Comparison of ENCODE assay signal across 1 cellular context in the genomic region with DNA sequence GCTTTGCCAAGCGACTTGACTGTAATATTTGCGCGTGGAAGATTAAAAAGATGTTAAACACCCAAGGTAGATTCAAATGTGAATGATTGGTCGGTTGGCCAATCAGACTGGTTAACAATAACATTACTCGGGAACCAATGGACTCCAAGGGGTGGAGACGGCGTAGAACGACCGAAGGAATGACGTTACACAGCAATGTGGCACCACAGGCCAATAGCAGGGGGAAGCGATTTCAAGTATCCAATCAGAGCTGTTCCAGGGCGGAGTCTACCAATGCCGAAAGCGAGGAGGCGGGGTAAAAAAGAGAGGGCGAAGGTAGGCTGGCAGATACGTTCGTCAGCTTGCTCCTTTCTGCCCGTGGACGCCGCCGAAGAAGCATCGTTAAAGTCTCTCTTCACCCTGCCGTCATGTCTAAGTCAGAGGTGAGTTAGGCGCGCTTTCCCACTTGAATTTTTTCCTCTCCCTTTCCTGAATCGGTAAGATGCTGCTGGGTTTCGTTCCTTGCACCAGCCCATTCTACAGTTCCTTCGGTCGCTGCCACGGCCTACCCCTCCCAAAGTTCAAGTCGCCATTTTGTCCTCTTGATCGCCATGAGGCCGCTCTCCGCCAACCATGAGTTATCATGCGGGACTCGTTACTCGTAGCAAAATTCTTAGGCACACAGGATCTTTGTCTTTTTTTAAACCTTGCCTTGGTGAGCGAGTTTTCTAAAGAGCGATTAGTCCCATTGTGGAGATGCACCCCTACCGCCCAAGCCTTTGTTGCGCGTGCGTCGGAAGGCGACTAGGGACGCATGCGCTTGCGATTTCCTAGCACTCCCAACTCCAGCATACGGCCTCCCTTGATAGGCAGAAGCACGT.
A peak's percentile ranks its signal among the peaks of the same experiment; 100 is the strongest.
TF ChIP-seq lines count a peak whose summit lies in the region.

A gene (plus strand): TSS at position 326 of the 860 bp plus-strand sequence. CDS start 82 bp downstream, at position 408.

TF ChIP-seq in WTC11, 78 proteins besides CTCF, POLR2A, EP300 and RAD21 (continued from another document and continues in another):
- TF ChIP-seq, protein P1, sequence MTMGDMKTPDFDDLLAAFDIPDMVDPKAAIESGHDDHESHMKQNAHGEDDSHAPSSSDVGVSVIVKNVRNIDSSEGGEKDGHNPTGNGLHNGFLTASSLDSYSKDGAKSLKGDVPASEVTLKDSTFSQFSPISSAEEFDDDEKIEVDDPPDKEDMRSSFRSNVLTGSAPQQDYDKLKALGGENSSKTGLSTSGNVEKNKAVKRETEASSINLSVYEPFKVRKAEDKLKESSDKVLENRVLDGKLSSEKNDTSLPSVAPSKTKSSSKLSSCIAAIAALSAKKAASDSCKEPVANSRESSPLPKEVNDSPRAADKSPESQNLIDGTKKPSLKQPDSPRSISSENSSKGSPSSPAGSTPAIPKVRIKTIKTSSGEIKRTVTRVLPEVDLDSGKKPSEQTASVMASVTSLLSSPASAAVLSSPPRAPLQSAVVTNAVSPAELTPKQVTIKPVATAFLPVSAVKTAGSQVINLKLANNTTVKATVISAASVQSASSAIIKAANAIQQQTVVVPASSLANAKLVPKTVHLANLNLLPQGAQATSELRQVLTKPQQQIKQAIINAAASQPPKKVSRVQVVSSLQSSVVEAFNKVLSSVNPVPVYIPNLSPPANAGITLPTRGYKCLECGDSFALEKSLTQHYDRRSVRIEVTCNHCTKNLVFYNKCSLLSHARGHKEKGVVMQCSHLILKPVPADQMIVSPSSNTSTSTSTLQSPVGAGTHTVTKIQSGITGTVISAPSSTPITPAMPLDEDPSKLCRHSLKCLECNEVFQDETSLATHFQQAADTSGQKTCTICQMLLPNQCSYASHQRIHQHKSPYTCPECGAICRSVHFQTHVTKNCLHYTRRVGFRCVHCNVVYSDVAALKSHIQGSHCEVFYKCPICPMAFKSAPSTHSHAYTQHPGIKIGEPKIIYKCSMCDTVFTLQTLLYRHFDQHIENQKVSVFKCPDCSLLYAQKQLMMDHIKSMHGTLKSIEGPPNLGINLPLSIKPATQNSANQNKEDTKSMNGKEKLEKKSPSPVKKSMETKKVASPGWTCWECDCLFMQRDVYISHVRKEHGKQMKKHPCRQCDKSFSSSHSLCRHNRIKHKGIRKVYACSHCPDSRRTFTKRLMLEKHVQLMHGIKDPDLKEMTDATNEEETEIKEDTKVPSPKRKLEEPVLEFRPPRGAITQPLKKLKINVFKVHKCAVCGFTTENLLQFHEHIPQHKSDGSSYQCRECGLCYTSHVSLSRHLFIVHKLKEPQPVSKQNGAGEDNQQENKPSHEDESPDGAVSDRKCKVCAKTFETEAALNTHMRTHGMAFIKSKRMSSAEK (CRISPR knock-in tag; IDR thresholded peaks at IDR 0.05; ENCODE audit: borderline replicate concordance): 0 out of 2 replicates have a peak, but pooled peaks have one; percentile 36
- TF ChIP-seq KAT7 (CRISPR knock-in tag; IDR thresholded peaks at IDR 0.05; ENCODE audit: borderline replicate concordance): peak; percentile 81; the same call in 1 of the 2 replicates
- TF ChIP-seq, protein P2, sequence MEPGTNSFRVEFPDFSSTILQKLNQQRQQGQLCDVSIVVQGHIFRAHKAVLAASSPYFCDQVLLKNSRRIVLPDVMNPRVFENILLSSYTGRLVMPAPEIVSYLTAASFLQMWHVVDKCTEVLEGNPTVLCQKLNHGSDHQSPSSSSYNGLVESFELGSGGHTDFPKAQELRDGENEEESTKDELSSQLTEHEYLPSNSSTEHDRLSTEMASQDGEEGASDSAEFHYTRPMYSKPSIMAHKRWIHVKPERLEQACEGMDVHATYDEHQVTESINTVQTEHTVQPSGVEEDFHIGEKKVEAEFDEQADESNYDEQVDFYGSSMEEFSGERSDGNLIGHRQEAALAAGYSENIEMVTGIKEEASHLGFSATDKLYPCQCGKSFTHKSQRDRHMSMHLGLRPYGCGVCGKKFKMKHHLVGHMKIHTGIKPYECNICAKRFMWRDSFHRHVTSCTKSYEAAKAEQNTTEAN (CRISPR knock-in tag; IDR thresholded peaks at IDR 0.05): 0 out of 2 replicates have a peak, but pooled peaks have one; percentile 59
- TF ChIP-seq, protein P3, sequence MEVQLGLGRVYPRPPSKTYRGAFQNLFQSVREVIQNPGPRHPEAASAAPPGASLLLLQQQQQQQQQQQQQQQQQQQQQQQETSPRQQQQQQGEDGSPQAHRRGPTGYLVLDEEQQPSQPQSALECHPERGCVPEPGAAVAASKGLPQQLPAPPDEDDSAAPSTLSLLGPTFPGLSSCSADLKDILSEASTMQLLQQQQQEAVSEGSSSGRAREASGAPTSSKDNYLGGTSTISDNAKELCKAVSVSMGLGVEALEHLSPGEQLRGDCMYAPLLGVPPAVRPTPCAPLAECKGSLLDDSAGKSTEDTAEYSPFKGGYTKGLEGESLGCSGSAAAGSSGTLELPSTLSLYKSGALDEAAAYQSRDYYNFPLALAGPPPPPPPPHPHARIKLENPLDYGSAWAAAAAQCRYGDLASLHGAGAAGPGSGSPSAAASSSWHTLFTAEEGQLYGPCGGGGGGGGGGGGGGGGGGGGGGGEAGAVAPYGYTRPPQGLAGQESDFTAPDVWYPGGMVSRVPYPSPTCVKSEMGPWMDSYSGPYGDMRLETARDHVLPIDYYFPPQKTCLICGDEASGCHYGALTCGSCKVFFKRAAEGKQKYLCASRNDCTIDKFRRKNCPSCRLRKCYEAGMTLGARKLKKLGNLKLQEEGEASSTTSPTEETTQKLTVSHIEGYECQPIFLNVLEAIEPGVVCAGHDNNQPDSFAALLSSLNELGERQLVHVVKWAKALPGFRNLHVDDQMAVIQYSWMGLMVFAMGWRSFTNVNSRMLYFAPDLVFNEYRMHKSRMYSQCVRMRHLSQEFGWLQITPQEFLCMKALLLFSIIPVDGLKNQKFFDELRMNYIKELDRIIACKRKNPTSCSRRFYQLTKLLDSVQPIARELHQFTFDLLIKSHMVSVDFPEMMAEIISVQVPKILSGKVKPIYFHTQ (CRISPR knock-in tag; IDR thresholded peaks at IDR 0.05): no peak; the same call in 1 of the 2 replicates
- TF ChIP-seq FOXK1 (CRISPR knock-in tag; IDR thresholded peaks at IDR 0.05): peak; percentile 11; the same call in 1 of the 2 replicates
- TF ChIP-seq, protein P4, sequence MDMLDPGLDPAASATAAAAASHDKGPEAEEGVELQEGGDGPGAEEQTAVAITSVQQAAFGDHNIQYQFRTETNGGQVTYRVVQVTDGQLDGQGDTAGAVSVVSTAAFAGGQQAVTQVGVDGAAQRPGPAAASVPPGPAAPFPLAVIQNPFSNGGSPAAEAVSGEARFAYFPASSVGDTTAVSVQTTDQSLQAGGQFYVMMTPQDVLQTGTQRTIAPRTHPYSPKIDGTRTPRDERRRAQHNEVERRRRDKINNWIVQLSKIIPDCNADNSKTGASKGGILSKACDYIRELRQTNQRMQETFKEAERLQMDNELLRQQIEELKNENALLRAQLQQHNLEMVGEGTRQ (CRISPR knock-in tag; IDR thresholded peaks at IDR 0.05): 0 out of 2 replicates have a peak, but pooled peaks have one; percentile 37
- TF ChIP-seq, protein P5, sequence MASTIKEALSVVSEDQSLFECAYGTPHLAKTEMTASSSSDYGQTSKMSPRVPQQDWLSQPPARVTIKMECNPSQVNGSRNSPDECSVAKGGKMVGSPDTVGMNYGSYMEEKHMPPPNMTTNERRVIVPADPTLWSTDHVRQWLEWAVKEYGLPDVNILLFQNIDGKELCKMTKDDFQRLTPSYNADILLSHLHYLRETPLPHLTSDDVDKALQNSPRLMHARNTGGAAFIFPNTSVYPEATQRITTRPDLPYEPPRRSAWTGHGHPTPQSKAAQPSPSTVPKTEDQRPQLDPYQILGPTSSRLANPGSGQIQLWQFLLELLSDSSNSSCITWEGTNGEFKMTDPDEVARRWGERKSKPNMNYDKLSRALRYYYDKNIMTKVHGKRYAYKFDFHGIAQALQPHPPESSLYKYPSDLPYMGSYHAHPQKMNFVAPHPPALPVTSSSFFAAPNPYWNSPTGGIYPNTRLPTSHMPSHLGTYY (CRISPR knock-in tag; IDR thresholded peaks at IDR 0.05): peak; percentile 89
- peak; percentile 53; the same call in 1 of the 2 replicates for TF ChIP-seq TEAD4 (CRISPR knock-in tag; IDR thresholded peaks at IDR 0.05)
- TF ChIP-seq PRRX2 (CRISPR knock-in tag; IDR thresholded peaks at IDR 0.05): peak; percentile 82; the same call in 1 of the 2 replicates
- peak; percentile 62; the same call in 1 of the 2 replicates for TF ChIP-seq GABPB1 (CRISPR knock-in tag; IDR thresholded peaks at IDR 0.05)
- 0 out of 2 replicates have a peak, but pooled peaks have one; percentile 59 for TF ChIP-seq ZNF671 (CRISPR knock-in tag; IDR thresholded peaks at IDR 0.05)
- no peak for TF ChIP-seq NR1H2 (CRISPR knock-in tag; IDR thresholded peaks at IDR 0.05)
- TF ChIP-seq, protein P6, sequence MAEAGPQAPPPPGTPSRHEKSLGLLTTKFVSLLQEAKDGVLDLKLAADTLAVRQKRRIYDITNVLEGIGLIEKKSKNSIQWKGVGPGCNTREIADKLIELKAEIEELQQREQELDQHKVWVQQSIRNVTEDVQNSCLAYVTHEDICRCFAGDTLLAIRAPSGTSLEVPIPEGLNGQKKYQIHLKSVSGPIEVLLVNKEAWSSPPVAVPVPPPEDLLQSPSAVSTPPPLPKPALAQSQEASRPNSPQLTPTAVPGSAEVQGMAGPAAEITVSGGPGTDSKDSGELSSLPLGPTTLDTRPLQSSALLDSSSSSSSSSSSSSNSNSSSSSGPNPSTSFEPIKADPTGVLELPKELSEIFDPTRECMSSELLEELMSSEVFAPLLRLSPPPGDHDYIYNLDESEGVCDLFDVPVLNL (CRISPR knock-in tag; IDR thresholded peaks at IDR 0.05; ENCODE audit: borderline replicate concordance, low read depth): no peak
- no peak; the same call in 1 of the 2 replicates for TF ChIP-seq MYBL2 (CRISPR knock-in tag; IDR thresholded peaks at IDR 0.05)
- TF ChIP-seq, protein P7, sequence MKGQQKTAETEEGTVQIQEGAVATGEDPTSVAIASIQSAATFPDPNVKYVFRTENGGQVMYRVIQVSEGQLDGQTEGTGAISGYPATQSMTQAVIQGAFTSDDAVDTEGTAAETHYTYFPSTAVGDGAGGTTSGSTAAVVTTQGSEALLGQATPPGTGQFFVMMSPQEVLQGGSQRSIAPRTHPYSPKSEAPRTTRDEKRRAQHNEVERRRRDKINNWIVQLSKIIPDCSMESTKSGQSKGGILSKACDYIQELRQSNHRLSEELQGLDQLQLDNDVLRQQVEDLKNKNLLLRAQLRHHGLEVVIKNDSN (CRISPR knock-in tag; IDR thresholded peaks at IDR 0.05): peak; percentile 2; the same call in 1 of the 2 replicates
- TF ChIP-seq, protein P8, sequence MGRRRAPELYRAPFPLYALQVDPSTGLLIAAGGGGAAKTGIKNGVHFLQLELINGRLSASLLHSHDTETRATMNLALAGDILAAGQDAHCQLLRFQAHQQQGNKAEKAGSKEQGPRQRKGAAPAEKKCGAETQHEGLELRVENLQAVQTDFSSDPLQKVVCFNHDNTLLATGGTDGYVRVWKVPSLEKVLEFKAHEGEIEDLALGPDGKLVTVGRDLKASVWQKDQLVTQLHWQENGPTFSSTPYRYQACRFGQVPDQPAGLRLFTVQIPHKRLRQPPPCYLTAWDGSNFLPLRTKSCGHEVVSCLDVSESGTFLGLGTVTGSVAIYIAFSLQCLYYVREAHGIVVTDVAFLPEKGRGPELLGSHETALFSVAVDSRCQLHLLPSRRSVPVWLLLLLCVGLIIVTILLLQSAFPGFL (CRISPR knock-in tag; IDR thresholded peaks at IDR 0.05; ENCODE audit: borderline replicate concordance): 0 out of 2 replicates have a peak, but pooled peaks have one; percentile 53
- peak; percentile 94; the same call in 1 of the 2 replicates for TF ChIP-seq EMX1 (CRISPR knock-in tag; IDR thresholded peaks at IDR 0.05)
- TF ChIP-seq SP1 (CRISPR knock-in tag; conservative IDR thresholded peaks at IDR 0.05): peak; percentile 18; the same call in 1 of the 2 replicates
- TF ChIP-seq, protein P9, sequence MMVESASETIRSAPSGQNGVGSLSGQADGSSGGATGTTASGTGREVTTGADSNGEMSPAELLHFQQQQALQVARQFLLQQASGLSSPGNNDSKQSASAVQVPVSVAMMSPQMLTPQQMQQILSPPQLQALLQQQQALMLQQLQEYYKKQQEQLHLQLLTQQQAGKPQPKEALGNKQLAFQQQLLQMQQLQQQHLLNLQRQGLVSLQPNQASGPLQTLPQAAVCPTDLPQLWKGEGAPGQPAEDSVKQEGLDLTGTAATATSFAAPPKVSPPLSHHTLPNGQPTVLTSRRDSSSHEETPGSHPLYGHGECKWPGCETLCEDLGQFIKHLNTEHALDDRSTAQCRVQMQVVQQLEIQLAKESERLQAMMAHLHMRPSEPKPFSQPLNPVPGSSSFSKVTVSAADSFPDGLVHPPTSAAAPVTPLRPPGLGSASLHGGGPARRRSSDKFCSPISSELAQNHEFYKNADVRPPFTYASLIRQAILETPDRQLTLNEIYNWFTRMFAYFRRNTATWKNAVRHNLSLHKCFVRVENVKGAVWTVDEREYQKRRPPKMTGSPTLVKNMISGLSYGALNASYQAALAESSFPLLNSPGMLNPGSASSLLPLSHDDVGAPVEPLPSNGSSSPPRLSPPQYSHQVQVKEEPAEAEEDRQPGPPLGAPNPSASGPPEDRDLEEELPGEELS (CRISPR knock-in tag; IDR thresholded peaks at IDR 0.05): peak; percentile 63; the same call in 1 of the 2 replicates
- no peak for TF ChIP-seq ATF1 (CRISPR knock-in tag; IDR thresholded peaks at IDR 0.05)
- TF ChIP-seq NFYB (CRISPR knock-in tag; conservative IDR thresholded peaks at IDR 0.05; ENCODE audit: low read depth): peak; percentile 98
- peak; percentile 90 for TF ChIP-seq NFATC4 (CRISPR knock-in tag; IDR thresholded peaks at IDR 0.05)
- TF ChIP-seq, protein P10, sequence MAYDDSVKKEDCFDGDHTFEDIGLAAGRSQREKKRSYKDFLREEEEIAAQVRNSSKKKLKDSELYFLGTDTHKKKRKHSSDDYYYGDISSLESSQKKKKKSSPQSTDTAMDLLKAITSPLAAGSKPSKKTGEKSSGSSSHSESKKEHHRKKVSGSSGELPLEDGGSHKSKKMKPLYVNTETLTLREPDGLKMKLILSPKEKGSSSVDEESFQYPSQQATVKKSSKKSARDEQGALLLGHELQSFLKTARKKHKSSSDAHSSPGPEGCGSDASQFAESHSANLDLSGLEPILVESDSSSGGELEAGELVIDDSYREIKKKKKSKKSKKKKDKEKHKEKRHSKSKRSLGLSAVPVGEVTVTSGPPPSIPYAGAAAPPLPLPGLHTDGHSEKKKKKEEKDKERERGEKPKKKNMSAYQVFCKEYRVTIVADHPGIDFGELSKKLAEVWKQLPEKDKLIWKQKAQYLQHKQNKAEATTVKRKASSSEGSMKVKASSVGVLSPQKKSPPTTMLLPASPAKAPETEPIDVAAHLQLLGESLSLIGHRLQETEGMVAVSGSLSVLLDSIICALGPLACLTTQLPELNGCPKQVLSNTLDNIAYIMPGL (CRISPR knock-in tag; IDR thresholded peaks at IDR 0.05): no peak
- peak; percentile 17; the same call in 1 of the 2 replicates for TF ChIP-seq ZNF219 (CRISPR knock-in tag; IDR thresholded peaks at IDR 0.05; ENCODE audit: borderline replicate concordance)
- TF ChIP-seq ETV6 (CRISPR knock-in tag; IDR thresholded peaks at IDR 0.05): peak; percentile 81; the same call in 1 of the 2 replicates
- no peak for TF ChIP-seq GTF2I (CRISPR knock-in tag; conservative IDR thresholded peaks at IDR 0.05)
- TF ChIP-seq, protein P11, sequence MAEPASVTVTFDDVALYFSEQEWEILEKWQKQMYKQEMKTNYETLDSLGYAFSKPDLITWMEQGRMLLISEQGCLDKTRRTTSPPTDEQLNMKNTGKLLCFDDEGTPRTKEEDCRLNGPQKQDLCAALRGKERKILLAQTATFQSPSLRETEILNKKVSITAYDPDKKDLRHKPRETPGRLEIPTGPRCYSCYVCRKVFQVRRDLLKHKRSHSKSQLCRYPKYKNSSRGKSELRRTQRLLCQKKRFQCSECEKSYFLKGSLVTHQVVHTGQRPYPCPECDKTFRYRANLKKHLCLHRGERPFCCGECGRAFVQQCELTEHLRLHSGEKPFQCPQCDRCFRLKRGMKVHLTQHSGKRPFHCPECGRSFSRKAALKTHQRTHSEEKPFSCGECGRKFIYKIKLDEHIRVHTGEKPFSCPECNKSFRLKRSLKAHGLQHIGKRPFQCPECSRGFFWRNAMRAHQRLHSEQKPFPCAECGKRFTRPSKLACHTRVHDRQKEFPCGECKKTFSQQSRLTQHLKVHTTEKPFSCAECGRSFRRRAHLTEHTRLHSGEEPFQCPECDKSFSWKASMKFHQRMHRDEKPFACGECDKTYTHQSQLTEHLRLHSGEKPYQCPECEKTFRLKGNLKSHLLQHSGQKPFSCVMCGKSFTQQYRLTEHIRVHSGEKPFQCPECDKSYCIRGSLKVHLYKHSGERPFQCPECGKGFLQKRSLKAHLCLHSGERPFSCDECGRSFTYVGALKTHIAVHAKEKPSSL (CRISPR knock-in tag; conservative IDR thresholded peaks at IDR 0.05): peak; percentile 75; the same call in 1 of the 2 replicates
